Comparison of ENCODE assay signal across 1 cellular context in genomic region chr19:37655689-37656491, GRCh38.
TF ChIP-seq lines count a peak whose summit lies in the region.

No MANE protein-coding gene starts in this region.

TF ChIP-seq in K562, 482 proteins besides CTCF, POLR2A, EP300 and RAD21 (continued from another document and continues in another):
- TF ChIP-seq ZEB2 (IDR thresholded peaks at IDR 0.05) (peak; percentile 83), MNT (conservative IDR thresholded peaks at IDR 0.05) (peak; percentile 74 to 84), NCOA1 (IDR thresholded peaks at IDR 0.05; ENCODE audit: low read depth) (peak; percentile 31; the same call in 1 of the 2 replicates), HES1 (IDR thresholded peaks at IDR 0.05; ENCODE audit: low read depth) (peak; percentile 90), UBTF (IDR thresholded peaks at IDR 0.05; ENCODE audit: borderline replicate concordance in 1 of 2, low read depth in 2 of 2, low read length in 2 of 2) (no peak), GMEB1 (CRISPR knock-in tag; IDR thresholded peaks at IDR 0.05) (0 out of 2 replicates have a peak, but pooled peaks have one; percentile 8), LCOR (CRISPR knock-in tag; IDR thresholded peaks at IDR 0.05) (0 out of 2 replicates have a peak, but pooled peaks have one; percentile 57), ZNF316 (IDR thresholded peaks at IDR 0.05) (peak; percentile 99), VEZF1 (CRISPR knock-in tag; IDR thresholded peaks at IDR 0.05) (peak; percentile 85), FOXK2 (conservative IDR thresholded peaks at IDR 0.05 in 1 of 2, IDR thresholded peaks at IDR 0.05 in 1 of 2; ENCODE audit: low read depth in 2 of 2) (peak; percentile 39 to 47; a peak in 2 of 4 replicates), NCOA2 (IDR thresholded peaks at IDR 0.05; ENCODE audit: partially characterized antibody in 2 of 2) (no peak), CBX3 (IDR thresholded peaks at IDR 0.05; ENCODE audit: borderline replicate concordance in 1 of 2, low read length in 2 of 2) (peak in 1 of 2 experiments; percentile 86; a peak in 1 of 3 replicates), NFE2 (IDR thresholded peaks at IDR 0.05; ENCODE audit: low read depth) (no peak), ZBTB8A (IDR thresholded peaks at IDR 0.05; ENCODE audit: partially characterized antibody) (no peak), MEF2D (tag; conservative IDR thresholded peaks at IDR 0.05; ENCODE audit: low read depth) (0 out of 2 replicates have a peak, but pooled peaks have one; percentile 12), NEUROD1 (IDR thresholded peaks at IDR 0.05; ENCODE audit: borderline replicate concordance, low read depth, low read length, partially characterized antibody) (peak; percentile 23), MYBL2 (IDR thresholded peaks at IDR 0.05; ENCODE audit: low read depth) (0 out of 2 replicates have a peak, but pooled peaks have one; percentile 7), MYBL2 (CRISPR knock-in tag; IDR thresholded peaks at IDR 0.05; ENCODE audit: borderline replicate concordance) (no peak), ARHGAP35 (IDR thresholded peaks at IDR 0.05; ENCODE audit: partially characterized antibody) (peak; percentile 56), MYC (IDR thresholded peaks at IDR 0.05; ENCODE audit: low read depth, low read length) (peak; percentile 72), MYC (CRISPR knock-in tag; IDR thresholded peaks at IDR 0.05; ENCODE audit: borderline replicate concordance, low read depth) (no peak; the same call in 1 of the 2 replicates), RREB1 (CRISPR knock-in tag; IDR thresholded peaks at IDR 0.05) (no peak), PATZ1 (CRISPR knock-in tag; IDR thresholded peaks at IDR 0.05; ENCODE audit: borderline replicate concordance) (no peak), SIN3A (IDR thresholded peaks at IDR 0.05; ENCODE audit: borderline replicate concordance in 2 of 2, control insufficient read depth in 1 of 2, low read depth in 2 of 2, low read length in 2 of 2) (peak in 1 of 2 experiments; percentile 47; a peak in 1 of 4 replicates), ZBTB11 (CRISPR knock-in tag; IDR thresholded peaks at IDR 0.05) (peak in 1 of 3 experiments; percentile 6; a peak in 1 of 6 replicates), CSDE1 (IDR thresholded peaks at IDR 0.05) (no peak), HNRNPLL (IDR thresholded peaks at IDR 0.05; ENCODE audit: low read depth, low read length, poor library complexity, severe bottlenecking) (peak; percentile 95), C11orf30 (IDR thresholded peaks at IDR 0.05; ENCODE audit: low read depth) (0 out of 2 replicates have a peak, but pooled peaks have one; percentile 7), MTA1 (IDR thresholded peaks at IDR 0.05; ENCODE audit: borderline replicate concordance) (0 out of 2 replicates have a peak, but pooled peaks have one; percentile 12), GATAD2A (IDR thresholded peaks at IDR 0.05) (0 out of 2 replicates have a peak, but pooled peaks have one; percentile 38), ZNF232 (CRISPR knock-in tag; IDR thresholded peaks at IDR 0.05) (no peak), TAF15 (IDR thresholded peaks at IDR 0.05; ENCODE audit: low read depth, low read length) (no peak), ZBTB33 (CRISPR knock-in tag; IDR thresholded peaks at IDR 0.05) (0 out of 2 replicates have a peak, but pooled peaks have one; percentile 27), RAD51 (IDR thresholded peaks at IDR 0.05; ENCODE audit: borderline replicate concordance, low read depth) (no peak), ZNF431 (CRISPR knock-in tag; IDR thresholded peaks at IDR 0.05) (no peak)
